8 cellular contexts compared by ENCODE assay signal in the genomic region with DNA sequence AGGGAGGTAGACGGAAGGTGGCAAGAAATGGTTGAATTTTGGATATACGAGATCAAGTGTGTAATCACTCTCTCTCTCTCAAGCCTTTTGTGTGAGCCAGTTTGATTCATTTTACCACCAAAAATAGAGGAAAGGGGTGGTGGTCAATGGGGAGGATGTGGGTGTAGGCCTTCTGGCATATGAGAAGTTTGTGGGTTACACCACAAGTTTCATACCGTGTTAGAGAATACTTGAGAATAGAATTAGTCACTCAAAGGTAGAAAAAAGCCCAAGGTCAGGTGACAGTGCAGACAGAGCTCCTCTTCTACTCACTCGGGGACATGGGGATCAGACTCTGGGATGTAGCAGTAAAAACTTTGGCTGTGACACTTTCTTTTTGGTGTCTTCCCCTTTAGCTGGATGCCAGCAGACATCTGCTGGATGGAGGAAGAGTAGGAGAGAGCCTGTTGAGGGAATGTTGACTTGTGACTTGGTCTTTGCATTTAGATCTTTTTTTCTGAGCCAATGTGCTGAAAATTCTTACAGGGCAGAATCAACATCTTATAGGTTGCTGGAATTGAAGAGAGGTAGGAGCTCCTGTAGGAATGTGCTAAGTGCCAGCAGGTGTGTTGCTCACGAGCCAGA.
DNase-seq lines count a peak whose midpoint lies in the region; ATAC-seq lines count a peak whose summit lies in the region.

No MANE protein-coding gene starts in this region.

- no peaks in the 10 kb centered on the region for H3K36me3 ChIP-seq in BLaER1

- H4K20me1 ChIP-seq in BLaER1 = no peaks in the 10 kb centered on the region

- H3K27ac ChIP-seq in BLaER1 = no peak overlapping the region

- H3K4me3 ChIP-seq in BLaER1 = no peak overlapping the region

- H3K27me3 ChIP-seq in BLaER1 = no peaks in the 10 kb centered on the region

- no peak overlapping the region for H3K9ac ChIP-seq in BLaER1

- H3K9me3 ChIP-seq in BLaER1 = peaks cover 6% of the 10 kb centered on the region

- ATAC-seq in GM21360 (IDR thresholded peaks at IDR 0.05; ENCODE audit: unreplicated experiment) (peak; percentile 98), HG03575 (IDR thresholded peaks at IDR 0.05; ENCODE audit: extremely low read depth, insufficient number of reproducible peaks, low FRiP score, unreplicated experiment) (peak; percentile 99)

- peak overlapping the region; percentile 34 for H3K4me2 ChIP-seq in BLaER1

- DNase-seq in activated effector memory CD4-positive, alpha-beta T cell treated with Interleukin-2 at 50 U/mL for 16 hours = peak; percentile 29
- DNase-seq in stimulated activated naive CD4-positive, alpha-beta T cell (lab: John Stamatoyannopoulos, UW) = peak in 4 of 6 experiments; percentile 4 to 69 (median 60)
- no peak for DNase-seq in AG20443 (ENCODE audit: low spot score)
- DNase-seq in NCI-H1092 treated with DMSO at 0.1 percent for 48 hours (lab: John Stamatoyannopoulos, UW) = no peak
- DNase-seq in NCI-H2171 treated with DMSO at 0.1 percent for 48 hours (lab: John Stamatoyannopoulos, UW) = no peak

- H3K4me1 ChIP-seq in BLaER1 = peaks cover 8% of the 10 kb centered on the region

Comparison
In these comparisons a context has a peak if more than half of its experiments do, and no peak if none do; other contexts are left out.
1. DNase-seq: peak in activated effector memory CD4-positive, alpha-beta T cell treated with Interleukin-2 at 50 U/mL for 16 hours (single experiment) and stimulated activated naive CD4-positive, alpha-beta T cell (4 of 6); none in AG20443 (single experiment), NCI-H1092 treated with DMSO at 0.1 percent for 48 hours (single experiment) and NCI-H2171 treated with DMSO at 0.1 percent for 48 hours (single experiment).